19 cellular contexts compared by ENCODE assay signal in the genomic region with DNA sequence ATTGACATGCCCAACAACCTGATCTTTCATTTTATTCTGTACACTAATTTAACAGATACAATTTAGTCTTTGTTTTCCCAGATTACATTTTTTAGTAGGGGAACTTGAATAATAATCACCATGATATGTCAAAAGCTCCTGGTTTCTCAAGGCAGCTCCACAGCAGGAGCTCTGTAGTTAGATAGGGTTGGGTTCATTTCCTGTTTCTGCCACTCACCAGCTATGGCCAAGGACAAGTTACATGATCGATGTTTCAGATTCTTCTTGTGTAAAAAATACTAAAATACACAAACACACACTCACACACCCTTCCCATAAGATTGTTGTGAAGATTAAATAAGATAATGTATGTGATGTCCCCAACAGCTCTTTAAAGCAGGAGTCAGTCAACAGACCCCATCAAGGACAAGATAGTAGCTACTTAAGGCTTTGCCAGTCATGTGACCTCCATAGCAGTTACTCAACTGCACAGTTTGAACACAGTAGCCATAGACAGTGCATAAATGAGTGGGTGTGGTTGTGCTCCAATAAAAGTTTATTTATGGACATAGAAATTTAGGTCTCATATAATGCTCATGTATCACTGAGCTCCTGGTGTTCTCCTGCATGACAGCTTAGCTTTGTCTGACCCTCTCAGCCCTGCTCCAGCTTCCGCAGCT. TPM values are rescaled to one million over a fixed set of nuclear protein-coding genes. Genes with fewer than 3 reads are reported as not detected.
A peak's percentile ranks its signal among the peaks of the same experiment; 100 is the strongest.
DNase-seq lines count a peak whose midpoint lies in the region; ATAC-seq, FAIRE-seq and TF ChIP-seq lines count a peak whose summit lies in the region.
"Had no signal": no experiment of that assay in that cellular context is flagged by ENCODE, and none has a peak within 500 bp of the region (broad histone marks: within the 10 kb centered on the region; RNA-seq: fewer than 3 reads in every experiment).

No MANE protein-coding gene starts in this region.

- no peaks in the 10 kb centered on the region for H3K9me3 ChIP-seq in Karpas-422 (ENCODE audit: low read length)
- H3K9me3 ChIP-seq in GM12878 (replicated peaks; ENCODE audit: control insufficient read depth, insufficient read depth, low read length), result no peaks in the 10 kb centered on the region
- no peaks in the 10 kb centered on the region for H3K9me3 ChIP-seq in thoracic aorta
- no peaks in the 10 kb centered on the region for H3K9me3 ChIP-seq in GM23248 (ENCODE audit: low read depth)
- H3K9me3 ChIP-seq: Caco-2 had no signal

- H3K27ac Mint-ChIP-seq in activated naive CD4-positive, alpha-beta T cell treated with anti-CD3 and anti-CD28 coated beads for 36 hours, result no peak overlapping the region
- H3K27ac Mint-ChIP-seq: IgD-negative memory B cell had no signal

- TF ChIP-seq CTCF in GM12878 (IDR thresholded peaks at IDR 0.05 in 2 of 3, conservative IDR thresholded peaks at IDR 0.05 in 1 of 3; ENCODE audit: control insufficient read depth in 2 of 3, extremely low read depth in 1 of 3, insufficient read depth in 1 of 3, low read depth in 3 of 3, low read length in 3 of 3) (no peak), thoracic aorta (IDR thresholded peaks at IDR 0.05) (no peak)

- FAIRE-seq in GM12878 (lab: Jason Lieb, UNC), result no peak
- FAIRE-seq: HTR-8/SVneo had no signal

- in situ Hi-C loops in GM12878 (cut with MboI), result no loop called here
- in situ Hi-C loops in GM23248 (cut with MboI), result no loop called here

- no peak for TF ChIP-seq POLR2A in GM12878 (IDR thresholded peaks at IDR 0.05; ENCODE audit: low read depth, low read length)

- ATAC-seq in GM18498 (IDR thresholded peaks at IDR 0.05; ENCODE audit: unreplicated experiment) (peak; percentile 50), GM12878 (peak; percentile 44), thoracic aorta (ENCODE audit: insufficient number of reproducible peaks, low FRiP score, low read depth) (no peak), HG02588 (IDR thresholded peaks at IDR 0.05; ENCODE audit: unreplicated experiment) (no peak)
- ATAC-seq: Panc1 had no signal

- DNase-seq in Karpas-422 (no peak), GM12878 (ENCODE audit: low read depth, low spot score) (no peak), thoracic aorta (ENCODE audit: low spot score) (no peak), GM23248 (no peak)
- DNase-seq in activated naive CD4-positive, alpha-beta T cell treated with anti-CD3 and anti-CD28 coated beads for 36 hours, result no peak
- DNase-seq: Caco-2, DMS153, HCEC 1CT, NCI-H1092 treated with DMSO at 0.1 percent for 48 hours, NCI-H2171, NCI-H446 treated with DMSO at 0.1 percent for 48 hours, Right ventricle myocardium superior had no signal

- no peak overlapping the region for H3K4me3 ChIP-seq in Karpas-422 (ENCODE audit: low read length)
- no peak overlapping the region for H3K4me3 ChIP-seq in GM12878
- H3K4me3 ChIP-seq in thoracic aorta, result no peak overlapping the region
- H3K4me3 ChIP-seq in GM23248, result no peak overlapping the region

- RAD21 ChIA-PET in GM12878 (lab: Charles Lee; ENCODE audit: unreplicated experiment), result interaction anchor here (0.5 to 2.2 kb wide), 15 partner anchors 9 to 317 kb away, joined by 3 to 10 read pairs (median 4); partner anchors contain the start of gene GUCY1B1

- SMC1A ChIA-PET in GM12878 (lab: Charles Lee; ENCODE audit: uncharacterized antibody, unreplicated experiment), result interaction anchor here (0.9 to 6.0 kb wide), 19 partner anchors 9 to 156 kb away, joined by 3 to 48 read pairs (median 4); no protein-coding TSS in a partner anchor

- H3K27me3 Mint-ChIP-seq in activated naive CD4-positive, alpha-beta T cell treated with anti-CD3 and anti-CD28 coated beads for 36 hours (ENCODE audit: low read depth), result peaks cover 7% of the 10 kb centered on the region
- H3K27me3 Mint-ChIP-seq: IgD-negative memory B cell had no signal

- BruUV-seq in GM12878 (replicated peaks; lab: Mats Ljungman, UMichigan), result no TSS peak

- H3K27me3 ChIP-seq in Karpas-422 (ENCODE audit: low read length) (no peaks in the 10 kb centered on the region), GM12878 (replicated peaks in 1 of 2; ENCODE audit: control insufficient read depth in 2 of 2, insufficient read depth in 2 of 2, low read length in 1 of 2) (no peaks in the 10 kb centered on the region), thoracic aorta (replicated peaks; ENCODE audit: insufficient read depth) (no peaks in the 10 kb centered on the region), GM23248 (replicated peaks; ENCODE audit: insufficient read depth) (no peaks in the 10 kb centered on the region)

- H3K4me1 Mint-ChIP-seq in activated naive CD4-positive, alpha-beta T cell treated with anti-CD3 and anti-CD28 coated beads for 36 hours (ENCODE audit: low read depth), result no peaks in the 10 kb centered on the region
- H3K4me1 Mint-ChIP-seq: IgD-negative memory B cell had no signal

- H3K79me2 ChIP-seq in Karpas-422 (ENCODE audit: low read length), result no peaks in the 10 kb centered on the region
- no peaks in the 10 kb centered on the region for H3K79me2 ChIP-seq in GM12878 (ENCODE audit: control insufficient read depth, insufficient read depth, low read length)
- no peaks in the 10 kb centered on the region for H3K79me2 ChIP-seq in GM23248 (ENCODE audit: insufficient read depth)

- no peak for TF ChIP-seq EP300 in GM12878 (IDR thresholded peaks at IDR 0.05; ENCODE audit: borderline replicate concordance in 1 of 2, control insufficient read depth in 1 of 2, low read depth in 2 of 2, low read length in 2 of 2)

- peak overlapping the region; percentile 93 for H3K27ac ChIP-seq in Karpas-422 (ENCODE audit: low read length)
- no peak overlapping the region for H3K27ac ChIP-seq in GM12878 (ENCODE audit: control insufficient read depth, insufficient read depth)
- H3K27ac ChIP-seq in thoracic aorta, result peak overlapping the region; percentile 24 to 57
- no peak overlapping the region for H3K27ac ChIP-seq in GM23248
- H3K27ac ChIP-seq: HL-60 had no signal

- H2AFZ ChIP-seq in Karpas-422 (ENCODE audit: low read length) (peak overlapping the region; percentile 60), GM12878 (ENCODE audit: control insufficient read depth, low read depth, low read length) (no peak overlapping the region), GM23248 (no peak overlapping the region)

- H3K9me3 Mint-ChIP-seq in activated naive CD4-positive, alpha-beta T cell treated with anti-CD3 and anti-CD28 coated beads for 36 hours, result no peaks in the 10 kb centered on the region
- H3K9me3 Mint-ChIP-seq: IgD-negative memory B cell had no signal

- H3K9ac ChIP-seq in Karpas-422 (ENCODE audit: low read length) (no peak overlapping the region), GM12878 (ENCODE audit: control insufficient read depth, insufficient read depth, low read length) (no peak overlapping the region), GM23248 (no peak overlapping the region)

- no peak overlapping the region for H3K4me3 Mint-ChIP-seq in activated naive CD4-positive, alpha-beta T cell treated with anti-CD3 and anti-CD28 coated beads for 36 hours
- H3K4me3 Mint-ChIP-seq: IgD-negative memory B cell had no signal

- no peaks in the 10 kb centered on the region for H3F3A ChIP-seq in GM23248 (ENCODE audit: insufficient read depth)

- intact Hi-C loops in GM12878 (cut with micrococcal nuclease; ENCODE audit: unreplicated experiment), result no loop called here
- intact Hi-C loops in activated naive CD4-positive, alpha-beta T cell treated with anti-CD3 and anti-CD28 coated beads for 36 hours (cut with micrococcal nuclease), result no loop called here

- H3K36me3 ChIP-seq in Karpas-422 (ENCODE audit: insufficient read depth, low read length) (no peaks in the 10 kb centered on the region), GM12878 (ENCODE audit: control insufficient read depth in 2 of 2, insufficient read depth in 2 of 2, low read length in 1 of 2) (no peaks in the 10 kb centered on the region), thoracic aorta (no peaks in the 10 kb centered on the region), GM23248 (ENCODE audit: low read depth) (no peaks in the 10 kb centered on the region)

- TF ChIP-seq RAD21 in GM12878 (IDR thresholded peaks at IDR 0.05; ENCODE audit: insufficient read depth, low read depth, low read length), result no peak

- CTCF ChIA-PET in GM12878 (lab: Yijun Ruan, JAX), result interaction anchor here (0.6 to 2.0 kb wide), 12 partner anchors 9 to 1125 kb away, joined by 3 to 9 read pairs (median 4); no protein-coding TSS in a partner anchor
- CTCF ChIA-PET in activated naive CD4-positive, alpha-beta T cell treated with anti-CD3 and anti-CD28 coated beads for 36 hours (lab: Charles Lee), result interaction anchor here (0.8 kb wide), 1 partner anchor 12 kb away, joined by 3 read pairs; no protein-coding TSS in a partner anchor

- H3K4me2 ChIP-seq in Karpas-422 (ENCODE audit: low read depth, low read length, poor library complexity, severe bottlenecking), result peak overlapping the region; percentile 3
- no peak overlapping the region for H3K4me2 ChIP-seq in GM12878 (ENCODE audit: control insufficient read depth, insufficient read depth)
- no peak overlapping the region for H3K4me2 ChIP-seq in GM23248 (ENCODE audit: unreplicated experiment)

- POLR2A ChIA-PET in GM12878 (lab: Charles Lee), result interaction anchor here (0.7 to 1.7 kb wide), 10 partner anchors 9 to 29 kb away, joined by 3 to 11 read pairs (median 3); partner anchors contain the start of gene GUCY1A1

- no peaks in the 10 kb centered on the region for H4K20me1 ChIP-seq in Karpas-422 (ENCODE audit: insufficient read depth, low read depth, low read length)
- H4K20me1 ChIP-seq in GM12878 (ENCODE audit: control insufficient read depth, insufficient read depth), result no peaks in the 10 kb centered on the region
- H4K20me1 ChIP-seq in GM23248 (ENCODE audit: insufficient read depth), result no peaks in the 10 kb centered on the region

- H3K9me2 ChIP-seq in Karpas-422 (replicated peaks; ENCODE audit: insufficient read depth, low read length) (no peaks in the 10 kb centered on the region), GM23248 (ENCODE audit: insufficient read depth) (no peaks in the 10 kb centered on the region)

- whole genome bisulfite sequencing in GM12878 (ENCODE audit: insufficient coverage, insufficient replicate concordance, low lambda C conversion rate, missing lambda C conversion rate), result 74% methylated on average over 2 of the region's 2 CpGs
- 67 to 71% methylated on average over 2 of the region's 2 CpGs for WGBS in GM23248 (ENCODE audit: low coverage in 1 of 2, low lambda C conversion rate in 2 of 2, missing lambda C conversion rate in 2 of 2), 2 experiments

- H3K4me1 ChIP-seq in Karpas-422 (ENCODE audit: low read length) (peaks cover 74% of the 10 kb centered on the region), GM12878 (ENCODE audit: control insufficient read depth, insufficient read depth, low read length) (no peaks in the 10 kb centered on the region), thoracic aorta (ENCODE audit: control insufficient read depth in 1 of 2, low read depth in 2 of 2) (peaks cover 30 to 71% of the 10 kb centered on the region in 2 donors), GM23248 (ENCODE audit: insufficient read depth) (no peaks in the 10 kb centered on the region)
- H3K4me1 ChIP-seq: Caco-2 had no signal

- no peaks in the 10 kb centered on the region for H3K36me3 Mint-ChIP-seq in activated naive CD4-positive, alpha-beta T cell treated with anti-CD3 and anti-CD28 coated beads for 36 hours (ENCODE audit: low read depth)
- H3K36me3 Mint-ChIP-seq: IgD-negative memory B cell had no signal

RNA-seq across cellular contexts. Expression of gene GUCY1A1, which starts 18.4 kb away (rescaled TPM):
- 3.0 and 6.1 TPM in 2 replicates for total RNA-seq in Karpas-422 (2014; rRNA removed; shearing (Covaris generic); ENCODE audit: low replicate concordance)
- 36.6 and 36.9 TPM in 2 replicates for total RNA-seq in GM12878 (2013; cell fraction: nucleolus; rRNA removed)
- total RNA-seq in GM12878 (2014; rRNA removed), result 0.51 and 0.76 TPM in 2 replicates
- 0.74 and 0.98 TPM in 2 replicates for total RNA-seq in GM12878 (2014; rRNA removed; fragmentation: Illumina TruSeq; extraction: Trizol)
- total RNA-seq in GM12878 (2021), result 0.46 and 0.48 TPM in 2 replicates
- 0.13 TPM for polyA plus RNA-seq in GM12878 (2011; ENCODE audit: low read depth)
- polyA plus RNA-seq in GM12878 (2011; rRNA removed), result 22.6 and 24.3 TPM in 2 replicates
- polyA plus RNA-seq in GM12878 (2011; cell fraction: cytosol; rRNA removed), result 15.3 and 16.9 TPM in 2 replicates
- polyA plus RNA-seq in GM12878 (2011; cell fraction: nucleus; rRNA removed), result 15.6 and 16.6 TPM in 2 replicates
- polyA plus RNA-seq in GM12878 (2012), result 0.20 and 0.38 TPM in 2 replicates
- polyA plus RNA-seq in GM12878 (2014; fragmentation: Illumina TruSeq; extraction: Trizol), result 0.54 and 0.87 TPM in 2 replicates
- polyA plus RNA-seq in GM12878 (2014; fragmentation: Nextera tagmentation; extraction: Ambion mirVana), result 1 to 10 TPM in 1 of 2 experiments, under 1 TPM in 1; 0.57 to 1.1 TPM
- 0.50 and 0.60 TPM in 2 replicates for polyA plus RNA-seq in GM12878 (2014; rRNA removed)
- 1 to 10 TPM in 1 of 2 experiments, under 1 TPM in 1; 0.44 to 1.0 TPM for polyA plus RNA-seq in GM12878 (2016; fragmentation: Nextera tagmentation; extraction: Ambion mirVana)
- polyA minus RNA-seq in GM12878 (2011; rRNA and poly(A)+ RNA removed), result 49.1 and 54.0 TPM in 2 replicates
- 10.7 and 12.0 TPM in 2 replicates for polyA minus RNA-seq in GM12878 (2011; cell fraction: cytosol; rRNA and poly(A)+ RNA removed)
- 16.9 and 20.4 TPM in 2 replicates for polyA minus RNA-seq in GM12878 (2011; cell fraction: nucleus; rRNA and poly(A)+ RNA removed)
- total RNA-seq in thoracic aorta, result 100 to 1,000 TPM; 110 to 135 TPM
- total RNA-seq in GM23248 (2014; rRNA removed; shearing (Covaris generic)), result not detected in 2 replicates
- polyA plus RNA-seq in GM23248 (2016; fragmentation: Nextera tagmentation; extraction: Ambion mirVana), result 0.05 TPM in 1 of 2 replicates, not detected in the other
- under 1 TPM in 1 of 2 experiments, not detected in 1; 0.07 TPM for total RNA-seq in activated naive CD4-positive, alpha-beta T cell treated with anti-CD3 and anti-CD28 coated beads for 36 hours
- total RNA-seq: Caco-2; T-helper 1 cell treated with Interleukin-12 subunit alpha and Interleukin-12 subunit beta and Interleukin-4 antibody, amounts not matched to agents 30 ng/mL and 1 ng/mL, for 36 hours had no signal
- polyA plus RNA-seq: IgD-negative memory B cell had no signal

Comparison
In these comparisons a context has a peak if more than half of its experiments do, and no peak if none do; other contexts are left out.
1. ATAC-seq: peak in GM18498 (single experiment) and GM12878 (single experiment); none in thoracic aorta (single experiment) and HG02588 (single experiment).
2. H3K27ac ChIP-seq: peak in Karpas-422 (single experiment) and thoracic aorta (2 of 2); none in GM12878 (single experiment) and GM23248 (single experiment).